ENCODE assay signal across 26 cellular contexts in the genomic region with DNA sequence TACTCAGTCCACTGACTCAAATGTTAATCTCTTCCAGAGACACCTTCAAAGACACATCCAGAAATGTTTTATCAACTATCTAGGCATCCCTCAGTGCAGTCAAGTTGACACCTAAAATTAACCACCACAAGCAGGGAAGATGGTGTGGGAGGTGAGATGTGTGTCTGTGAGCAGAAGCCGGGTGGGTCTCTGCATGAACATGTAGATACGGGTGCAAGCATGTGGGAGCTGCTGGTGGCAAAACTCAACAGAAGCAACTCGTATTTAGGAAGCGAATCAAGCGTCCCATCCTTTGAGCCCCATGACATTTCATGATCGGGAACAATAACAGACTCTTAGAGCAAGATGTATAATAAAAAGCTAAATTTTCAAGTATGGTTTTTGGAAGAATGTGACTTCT.
"Had no signal": no experiment of that assay in that cellular context is flagged by ENCODE, and none has a peak within 500 bp of the region (broad histone marks: within the 10 kb centered on the region; RNA-seq: fewer than 3 reads in every experiment).

No MANE protein-coding gene starts in this region.

- ATAC-seq: natural killer cell; psoas muscle; right cardiac atrium; right lobe of liver; stimulated activated effector memory CD8-positive, alpha-beta T cell treated with anti-CD3 and anti-CD28 coated beads, Interleukin-12 subunit alpha, Interleukin-12 subunit beta, amount 100 ng/mL, for 72 hours; stimulated activated naive B cell treated with anti-CD40 and anti-IgM and Interleukin-4, amounts not matched to agents 10 μg/mL and 1 μg/mL and 100 μg/mL, for 72 hours had no signal

- DNase-seq: natural killer cell; occipital lobe; ovary; posterior cingulate gyrus; psoas muscle; right cardiac atrium; right lobe of liver; sigmoid colon; small intestine; stimulated activated CD4-positive, alpha-beta T cell treated with anti-CD3 and anti-CD28 coated beads, Interleukin-15, amount 100 ng/mL, for 24 hours; stimulated activated CD4-positive, alpha-beta T cell treated with anti-CD3 and anti-CD28 coated beads, Interleukin-2, amount 100 ng/mL, for 24 hours; stimulated activated CD4-positive, alpha-beta T cell treated with anti-CD3 and anti-CD28 coated beads, Interleukin-2, amount 100 ng/mL, for 48 hours; stimulated activated CD4-positive, alpha-beta T cell treated with anti-CD3 and anti-CD28 coated beads, Interleukin-4, amount 100 ng/mL, for 24 hours; stimulated activated naive B cell treated with anti-CD40 and anti-IgM and Interleukin-4, amounts not matched to agents 10 μg/mL and 1 μg/mL and 100 μg/mL, for 72 hours; stimulated activated naive CD4-positive, alpha-beta T cell treated with Interleukin-2 at 50 U/mL for 16 hours; stomach; thyroid gland; trophoblast cell; upper lobe of left lung had no signal

- H3K4me2 ChIP-seq: neural progenitor cell had no signal

- H3K9me3 ChIP-seq: ovary, psoas muscle, right lobe of liver, sigmoid colon, stomach, thoracic aorta, thyroid gland, tibial nerve, upper lobe of left lung, vagina had no signal

- H3K27me3 ChIP-seq: neural progenitor cell, ovary, right lobe of liver, thyroid gland, upper lobe of left lung, vagina had no signal

- H3K4me3 ChIP-seq: neural progenitor cell, ovary, psoas muscle, right lobe of liver, sigmoid colon, stomach, thoracic aorta, thyroid gland, tibial nerve, upper lobe of left lung, vagina had no signal

- H3K4me1 ChIP-seq: neural progenitor cell, parathyroid adenoma, psoas muscle, right lobe of liver, sigmoid colon, stomach, thyroid gland, tibial nerve, upper lobe of left lung, vagina had no signal

- H3K27ac ChIP-seq: neural progenitor cell, ovary, parathyroid adenoma, psoas muscle, right lobe of liver, sigmoid colon, stomach, thoracic aorta, thyroid gland, tibial nerve, upper lobe of left lung, vagina had no signal

- H3K36me3 ChIP-seq: neural progenitor cell, ovary, right lobe of liver, sigmoid colon, stomach, thoracic aorta, thyroid gland, tibial nerve, upper lobe of left lung, vagina had no signal

- FAIRE-seq: small intestine, urothelium cell line had no signal
